35 cellular contexts compared by ENCODE assay signal in genomic region chr1:222256058-222256457, GRCh38.
"Had no signal": no experiment of that assay in that cellular context is flagged by ENCODE, and none has a peak within 500 bp of the region (broad histone marks: within the 10 kb centered on the region; RNA-seq: fewer than 3 reads in every experiment).

No MANE protein-coding gene starts in this region.

- DNase-seq: MG63, MM.1S, MV-4-11, NCI-H1048, NCI-H1092, NCI-H1092 treated with DMSO at 0.1 percent for 48 hours, NCI-H1105, NCI-H1105 treated with DMSO at 0.1 percent for 48 hours, NCI-H1417, NCI-H1417 treated with DMSO at 0.1 percent for 48 hours, NCI-H1436, NCI-H1436 treated with DMSO at 0.1 percent for 48 hours, NCI-H146, NCI-H1694, NCI-H1694 treated with DMSO at 0.1 percent for 48 hours, NCI-H187, NCI-H187 treated with DMSO at 0.1 percent for 48 hours, NCI-H1930, NCI-H2029, NCI-H2029 treated with DMSO at 0.1 percent for 48 hours, NCI-H2081, NCI-H2081 treated with DMSO at 0.1 percent for 48 hours, NCI-H2107, NCI-H2171, NCI-H2171 treated with DMSO at 0.1 percent for 48 hours, NCI-H2227 treated with DMSO at 0.1 percent for 48 hours, NCI-H226, NCI-H345, NCI-H446, NCI-H446 treated with DMSO at 0.1 percent for 48 hours, NCI-H510A, NCI-H510A treated with DMSO at 0.1 percent for 48 hours, NCI-H524, NCI-H524 treated with DMSO at 0.1 percent for 48 hours, NCI-H526 had no signal

- H3K4me3 ChIP-seq: MG63 had no signal

- H3K36me3 ChIP-seq: MG63 had no signal

- H3K9me3 ChIP-seq: MG63 had no signal
